ENCODE assay signal across 13 cellular contexts in genomic region chr1:187691439-187691838, GRCh38.
DNase-seq lines count a peak whose midpoint lies in the region; ATAC-seq and TF ChIP-seq lines count a peak whose summit lies in the region.
"Had no signal": no experiment of that assay in that cellular context is flagged by ENCODE, and none has a peak within 500 bp of the region (broad histone marks: within the 10 kb centered on the region; RNA-seq: fewer than 3 reads in every experiment).

No MANE protein-coding gene starts in this region.

- no peaks in the 10 kb centered on the region for H3K27me3 ChIP-seq in gastroesophageal sphincter

- no peaks in the 10 kb centered on the region for H3K9me3 ChIP-seq in gastroesophageal sphincter

- no peak overlapping the region for H3K4me3 ChIP-seq in astrocyte of the cerebellum (ENCODE audit: low read depth, low read length)
- no peak overlapping the region for H3K4me3 ChIP-seq in gastroesophageal sphincter
- H3K4me3 ChIP-seq: skin epidermis had no signal

- ATAC-seq in gastroesophageal sphincter (no peak), HG02759 (IDR thresholded peaks at IDR 0.05; ENCODE audit: unreplicated experiment) (no peak)

- in situ Hi-C loops in astrocyte of the cerebellum (cut with HindIII; ENCODE audit: low sequenced_read_pairs) = no loop called here

- H3K27ac ChIP-seq in gastroesophageal sphincter = no peak overlapping the region
- H3K27ac ChIP-seq: skin epidermis had no signal

- DNase-seq in COLO829 (ENCODE audit: low spot score) (peak; percentile 44), LoVo (ENCODE audit: low spot score) (peak; percentile 6), astrocyte of the cerebellum (ENCODE audit: low read depth) (peak; percentile 84), kidney glomerular epithelial cell (lab: John Stamatoyannopoulos, UW) (peak; percentile 52), NCI-H510A (lab: John Stamatoyannopoulos, UW) (no peak), GM20000 (ENCODE audit: low spot score) (no peak)
- DNase-seq: activated CD4-positive, alpha-beta T cell treated with anti-CD3 and anti-CD28 coated beads for 1 hour; activated gamma-delta T cell treated with Interleukin-2 at 50 U/mL for 16 hours; CD4-positive, alpha-beta T cell; Right ventricle myocardium superior had no signal

- 64 to 65% methylated on average over 2 of the region's 2 CpGs for WGBS in gastroesophageal sphincter (ENCODE audit: low coverage in 1 of 2), 2 donors

- TF ChIP-seq POLR2A in gastroesophageal sphincter (IDR thresholded peaks at IDR 0.05) = no peak

- H3K4me1 ChIP-seq in gastroesophageal sphincter = no peaks in the 10 kb centered on the region

- TF ChIP-seq CTCF in astrocyte of the cerebellum (IDR thresholded peaks at IDR 0.05; ENCODE audit: low read depth, low read length, missing control alignments) = no peak
- no peak for TF ChIP-seq CTCF in gastroesophageal sphincter (IDR thresholded peaks at IDR 0.05)
- TF ChIP-seq CTCF in GM20000 (IDR thresholded peaks at IDR 0.05; ENCODE audit: extremely low read depth, missing control alignments) = no peak

- H3K36me3 ChIP-seq in gastroesophageal sphincter = no peaks in the 10 kb centered on the region

- TF ChIP-seq EP300 in gastroesophageal sphincter (IDR thresholded peaks at IDR 0.05) = no peak

Comparison
In these comparisons a context has a peak if more than half of its experiments do, and no peak if none do; other contexts are left out.
1. DNase-seq: peak in COLO829 (single experiment), LoVo (single experiment), astrocyte of the cerebellum (single experiment) and kidney glomerular epithelial cell (single experiment); none in NCI-H510A (single experiment) and GM20000 (single experiment).